Comparison of ENCODE assay signal across 1 cellular context in the genomic region with DNA sequence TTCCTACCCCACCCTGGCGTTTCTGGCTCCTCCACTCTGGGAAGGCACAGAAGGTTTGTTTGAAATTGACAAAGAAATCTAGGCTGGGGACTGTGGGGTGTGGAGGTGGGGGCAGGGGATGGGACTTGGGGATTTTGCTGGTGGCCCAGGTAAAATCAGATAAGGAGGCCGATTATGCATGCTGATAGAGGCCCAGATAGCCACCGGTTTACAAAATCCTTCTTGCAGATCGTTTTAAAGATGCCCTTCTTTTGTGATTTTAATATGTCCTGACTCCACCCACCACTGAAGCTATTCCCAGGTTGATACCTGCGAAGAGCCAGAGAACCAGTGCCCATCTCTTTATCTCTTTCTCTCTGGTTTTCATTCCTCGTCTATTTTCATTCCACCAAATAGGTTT.
TF ChIP-seq lines count a peak whose summit lies in the region.

No MANE protein-coding gene starts in this region.

TF ChIP-seq in WTC11, 78 proteins besides CTCF, POLR2A, EP300 and RAD21 (continued from another document):
- TF ChIP-seq, protein P1, sequence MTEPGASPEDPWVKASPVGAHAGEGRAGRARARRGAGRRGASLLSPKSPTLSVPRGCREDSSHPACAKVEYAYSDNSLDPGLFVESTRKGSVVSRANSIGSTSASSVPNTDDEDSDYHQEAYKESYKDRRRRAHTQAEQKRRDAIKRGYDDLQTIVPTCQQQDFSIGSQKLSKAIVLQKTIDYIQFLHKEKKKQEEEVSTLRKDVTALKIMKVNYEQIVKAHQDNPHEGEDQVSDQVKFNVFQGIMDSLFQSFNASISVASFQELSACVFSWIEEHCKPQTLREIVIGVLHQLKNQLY (CRISPR knock-in tag; IDR thresholded peaks at IDR 0.05) = no peak
- no peak for TF ChIP-seq USF2 (CRISPR knock-in tag; IDR thresholded peaks at IDR 0.05)
- no peak for TF ChIP-seq ZBTB21 (CRISPR knock-in tag; IDR thresholded peaks at IDR 0.05; ENCODE audit: borderline replicate concordance)
- no peak for TF ChIP-seq NR2C2 (CRISPR knock-in tag; IDR thresholded peaks at IDR 0.05)
- no peak for TF ChIP-seq TEAD1 (CRISPR knock-in tag; IDR thresholded peaks at IDR 0.05)
- TF ChIP-seq MAX (CRISPR knock-in tag; IDR thresholded peaks at IDR 0.05) = no peak
- TF ChIP-seq RELA (CRISPR knock-in tag; IDR thresholded peaks at IDR 0.05; ENCODE audit: borderline replicate concordance) = no peak
- TF ChIP-seq IRF2 (CRISPR knock-in tag; IDR thresholded peaks at IDR 0.05; ENCODE audit: borderline replicate concordance, low read depth) = no peak
